ENCODE assay signal across 19 cellular contexts in genomic region chr15:86375733-86376132, GRCh38.
A peak's percentile ranks its signal among the peaks of the same experiment; 100 is the strongest.
DNase-seq lines count a peak whose midpoint lies in the region; ATAC-seq and TF ChIP-seq lines count a peak whose summit lies in the region.
"Had no signal": no experiment of that assay in that cellular context is flagged by ENCODE, and none has a peak within 500 bp of the region (broad histone marks: within the 10 kb centered on the region; RNA-seq: fewer than 3 reads in every experiment).

No MANE protein-coding gene starts in this region.

- no peak overlapping the region for H3K27ac Mint-ChIP-seq in endodermal cell
- H3K27ac Mint-ChIP-seq: CD4-positive, CD25-positive, alpha-beta regulatory T cell had no signal

- intact Hi-C loops in esophagus squamous epithelium (cut with DNase I) (no loop called here), prostate gland (cut with DNase I) (no loop called here)

- 10 to 46% methylated on average over 1 of the region's 1 CpG for WGBS in esophagus squamous epithelium, 2 donors
- 55% methylated on average over 1 of the region's 1 CpG for WGBS in prostate gland
- 92 to 97% methylated on average over 1 of the region's 1 CpG for WGBS in endodermal cell (ENCODE audit: insufficient coverage in 1 of 2, insufficient read length in 1 of 2), 2 experiments

- H3K4me3 ChIP-seq in RWPE2 (ENCODE audit: severe bottlenecking) (no peak overlapping the region), epithelial cell of esophagus (ENCODE audit: low read length) (no peak overlapping the region), esophagus squamous epithelium (no peak overlapping the region), prostate gland (no peak overlapping the region), endodermal cell (ENCODE audit: low read length) (no peak overlapping the region)
- H3K4me3 ChIP-seq: GM23248 had no signal

- H3K4me1 ChIP-seq in RWPE2 (ENCODE audit: insufficient read depth, poor library complexity, severe bottlenecking) (peaks cover 17% of the 10 kb centered on the region), esophagus squamous epithelium (peaks cover 0 to 23% (median 4%) of the 10 kb centered on the region in 3 donors), prostate gland (replicated peaks) (no peaks in the 10 kb centered on the region), endodermal cell (ENCODE audit: control insufficient read depth, insufficient read depth, low read length) (no peaks in the 10 kb centered on the region)
- H3K4me1 ChIP-seq: BE2C had no signal

- no peak overlapping the region for H3K4me3 Mint-ChIP-seq in endodermal cell
- H3K4me3 Mint-ChIP-seq: CD4-positive, CD25-positive, alpha-beta regulatory T cell; CD8-positive, alpha-beta memory T cell had no signal

- H3K9ac ChIP-seq in endodermal cell (ENCODE audit: extremely low read depth, low read length, poor library complexity, severe bottlenecking) = no peak overlapping the region
- H3K9ac ChIP-seq: GM23248 had no signal

- no peaks in the 10 kb centered on the region for H3K36me3 Mint-ChIP-seq in endodermal cell (ENCODE audit: low read depth)
- H3K36me3 Mint-ChIP-seq: CD4-positive, CD25-positive, alpha-beta regulatory T cell had no signal

- TF ChIP-seq CTCF in RWPE2 (IDR thresholded peaks at IDR 0.05; ENCODE audit: poor library complexity, severe bottlenecking) = no peak
- no peak for TF ChIP-seq CTCF in epithelial cell of esophagus (IDR thresholded peaks at IDR 0.05; ENCODE audit: insufficient read depth, low read depth, low read length, missing control alignments)
- no peak for TF ChIP-seq CTCF in esophagus squamous epithelium (IDR thresholded peaks at IDR 0.05)
- no peak for TF ChIP-seq CTCF in prostate gland (IDR thresholded peaks at IDR 0.05)
- TF ChIP-seq CTCF in endodermal cell (conservative IDR thresholded peaks at IDR 0.05) = no peak

- peaks cover 11% of the 10 kb centered on the region for H3K4me1 Mint-ChIP-seq in endodermal cell
- H3K4me1 Mint-ChIP-seq: CD4-positive, CD25-positive, alpha-beta regulatory T cell; CD8-positive, alpha-beta memory T cell had no signal

- H3K27me3 ChIP-seq in RWPE2 (ENCODE audit: insufficient read depth, poor library complexity, severe bottlenecking) = no peaks in the 10 kb centered on the region
- H3K27me3 ChIP-seq in esophagus squamous epithelium = no peaks in the 10 kb centered on the region
- H3K27me3 ChIP-seq in prostate gland (replicated peaks; ENCODE audit: insufficient read depth) = no peaks in the 10 kb centered on the region
- H3K27me3 ChIP-seq in endodermal cell (ENCODE audit: control insufficient read depth, insufficient read depth, low read length, poor library complexity, severe bottlenecking) = no peaks in the 10 kb centered on the region
- H3K27me3 ChIP-seq: BE2C had no signal

- DNase-seq in RWPE2 (ENCODE audit: low spot score) (no peak), epithelial cell of esophagus (ENCODE audit: low read depth) (peak; percentile 79), esophagus squamous epithelium (lab: John Stamatoyannopoulos, UW) (no peak), prostate gland (ENCODE audit: low spot score) (peak; percentile 41), NCI-H748 treated with DMSO at 0.1 percent for 48 hours (lab: John Stamatoyannopoulos, UW) (no peak), endodermal cell (no peak), NK-92 (lab: John Stamatoyannopoulos, UW; ENCODE audit: unreplicated experiment) (no peak)
- DNase-seq: ACHN; BE2C; C1 segment of cervical spinal cord; CD4-positive, CD25-positive, alpha-beta regulatory T cell; CD8-positive, alpha-beta memory T cell; COR-L47; DMS 273 treated with DMSO at 0.1 percent for 48 hours; DMS53; GM23248; HCEC 1CT; IMR-90 had no signal

- peaks cover 5% of the 10 kb centered on the region for H3K9me3 Mint-ChIP-seq in endodermal cell

- H3K27ac ChIP-seq in RWPE2 (ENCODE audit: poor library complexity, severe bottlenecking) = no peak overlapping the region
- H3K27ac ChIP-seq in esophagus squamous epithelium = peak overlapping the region in 3 of 4 donors; percentile 39 to 63 (median 56)
- H3K27ac ChIP-seq in prostate gland = no peak overlapping the region
- H3K27ac ChIP-seq in endodermal cell (ENCODE audit: low read depth, low read length) = no peak overlapping the region
- H3K27ac ChIP-seq: GM23248, HL-60 had no signal

- ATAC-seq in RWPE2 (ENCODE audit: low read depth) = peak; percentile 50; the same call in 2 of the 3 replicates

- H3K9me3 ChIP-seq in RWPE2 (ENCODE audit: severe bottlenecking) = no peaks in the 10 kb centered on the region
- H3K9me3 ChIP-seq in esophagus squamous epithelium = no peaks in the 10 kb centered on the region
- H3K9me3 ChIP-seq in prostate gland = no peaks in the 10 kb centered on the region
- no peaks in the 10 kb centered on the region for H3K9me3 ChIP-seq in endodermal cell (ENCODE audit: control insufficient read depth, low read length)
- H3K9me3 ChIP-seq: BE2C had no signal

- TF ChIP-seq POLR2A in esophagus squamous epithelium (IDR thresholded peaks at IDR 0.05) (no peak), prostate gland (IDR thresholded peaks at IDR 0.05) (no peak)

- H3K36me3 ChIP-seq in RWPE2 (ENCODE audit: low read depth) = no peaks in the 10 kb centered on the region
- H3K36me3 ChIP-seq in esophagus squamous epithelium = no peaks in the 10 kb centered on the region
- no peaks in the 10 kb centered on the region for H3K36me3 ChIP-seq in prostate gland
- H3K36me3 ChIP-seq in endodermal cell (ENCODE audit: control insufficient read depth, insufficient read depth, low read length) = no peaks in the 10 kb centered on the region
- H3K36me3 ChIP-seq: BE2C had no signal

- H3K27me3 Mint-ChIP-seq in endodermal cell (ENCODE audit: insufficient read depth) = no peaks in the 10 kb centered on the region
- H3K27me3 Mint-ChIP-seq: CD4-positive, CD25-positive, alpha-beta regulatory T cell had no signal

Comparison
In these comparisons a context has a peak if more than half of its experiments do, and no peak if none do; other contexts are left out.
1. DNase-seq: peak in epithelial cell of esophagus (single experiment) and prostate gland (single experiment); none in RWPE2 (single experiment), esophagus squamous epithelium (single experiment), NCI-H748 treated with DMSO at 0.1 percent for 48 hours (single experiment), endodermal cell (single experiment) and NK-92 (single experiment).
2. H3K27ac ChIP-seq: peak in esophagus squamous epithelium (3 of 4); none in RWPE2 (single experiment), prostate gland (0 of 2) and endodermal cell (single experiment).